ENCODE assay signal across 38 cellular contexts in the genomic region with DNA sequence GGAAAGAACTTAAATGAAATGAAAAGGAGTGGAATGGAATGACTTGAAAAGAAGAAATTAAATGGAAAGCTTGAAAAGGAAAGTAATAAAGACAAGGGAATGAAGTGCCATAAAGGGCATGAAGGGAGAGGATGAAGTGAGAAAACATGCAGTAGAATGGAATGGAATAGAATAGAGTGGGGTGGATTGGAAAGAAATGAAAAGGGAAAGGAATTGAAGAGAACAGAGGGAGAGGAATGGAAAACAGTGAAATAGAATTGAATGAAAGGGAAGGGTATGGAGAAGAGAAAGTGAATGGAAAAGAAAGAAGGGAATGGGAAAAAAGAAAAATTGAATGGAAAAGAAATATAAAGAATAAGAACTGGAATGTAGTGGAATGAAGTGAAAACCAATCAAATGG. TPM values are rescaled to one million over a fixed set of nuclear protein-coding genes. Genes with fewer than 3 reads are reported as not detected.
"Had no signal": no experiment of that assay in that cellular context is flagged by ENCODE, and none has a peak within 500 bp of the region (broad histone marks: within the 10 kb centered on the region; RNA-seq: fewer than 3 reads in every experiment).

No MANE protein-coding gene starts in this region.

- H3K4me1 ChIP-seq: adrenal gland, body of pancreas, breast epithelium had no signal

- DNase-seq: activated B cell treated with CpG ODN at 0.5 μM for 24 hours; activated CD4-positive, alpha-beta memory T cell treated with anti-CD3 and anti-CD28 coated beads for 36 hours; activated CD4-positive, alpha-beta T cell treated with anti-CD3 and anti-CD28 coated beads for 4 hours; activated CD4-positive, alpha-beta T cell treated with anti-CD3 and anti-CD28 coated beads, Interleukin-2, amount 10 ng/mL, durations not matched to agents 24 days and 14 days; activated CD4-positive, alpha-beta T cell treated with anti-CD3 and anti-CD28 coated beads, Interleukin-2, amount 50 U/mL, for 1 hour; activated CD4-positive, alpha-beta T cell treated with anti-CD3 and anti-CD28 coated beads, Interleukin-2, amount 50 U/mL, for 4 hours; activated CD4-positive, CD25-positive, alpha-beta regulatory T cell treated with anti-CD3 and anti-CD28 coated beads, Interleukin-2, amount 50 U/mL, for 72 hours; activated CD8-positive, alpha-beta memory T cell treated with anti-CD3 and anti-CD28 coated beads, Interleukin-2, amount 50 U/mL, for 4 hours; activated effector memory CD4-positive, alpha-beta T cell treated with anti-CD3 and anti-CD28 coated beads, Interleukin-2, amount 50 U/mL, for 16 hours; activated gamma-delta T cell treated with Interleukin-2 at 50 U/mL for 16 hours; activated naive CD4-positive, alpha-beta T cell; activated naive CD4-positive, alpha-beta T cell treated with anti-CD3 and anti-CD28 coated beads for 36 hours; activated naive CD4-positive, alpha-beta T cell treated with anti-CD3 and anti-CD28 coated beads, Interleukin-2, amount 50 U/mL, for 16 hours; activated naive CD8-positive, alpha-beta T cell treated with anti-CD3 and anti-CD28 coated beads for 36 hours; activated T-cell treated with anti-CD3 and anti-CD28 coated beads for 4 hours; activated T-cell treated with anti-CD3 and anti-CD28 coated beads, Interleukin-2, amount 50 U/mL, for 1 hour; activated T-cell treated with anti-CD3 and anti-CD28 coated beads, Interleukin-2, amount 50 U/mL, for 4 hours; activated T-cell treated with anti-CD3 and anti-CD28 coated beads, Interleukin-2, amount 50 U/mL, for 72 hours; adrenal gland; amniotic stem cell; aorta; body of pancreas; brain microvascular endothelial cell; central memory CD4-positive, alpha-beta T cell; T-helper 1 cell; T-helper 2 cell; T-helper 9 cell had no signal

- H3K4me1 Mint-ChIP-seq: activated B cell treated with CpG ODN at 0.5 μM for 24 hours; activated CD4-positive, alpha-beta T cell treated with anti-CD3 and anti-CD28 coated beads, Interleukin-2, amount 10 ng/mL, durations not matched to agents 24 days and 14 days; activated T-helper 17 cell treated with anti-CD3 and anti-CD28 coated beads, Interleukin-2, amount 50 U/mL, for 72 hours had no signal

- H3K27me3 ChIP-seq: brain microvascular endothelial cell had no signal

- H3K4me3 ChIP-seq: adrenal gland, body of pancreas, breast epithelium had no signal

- H3K27ac Mint-ChIP-seq: activated B cell treated with CpG ODN at 0.5 μM for 24 hours; activated CD4-positive, alpha-beta memory T cell treated with anti-CD3 and anti-CD28 coated beads for 36 hours; activated CD4-positive, alpha-beta T cell treated with anti-CD3 and anti-CD28 coated beads, Interleukin-2, amount 10 ng/mL, durations not matched to agents 24 days and 14 days; activated naive CD4-positive, alpha-beta T cell treated with anti-CD3 and anti-CD28 coated beads for 36 hours; activated naive CD4-positive, alpha-beta T cell treated with anti-CD3 and anti-CD28 coated beads, Interleukin-2, amount 50 U/mL, for 72 hours; activated naive CD8-positive, alpha-beta T cell treated with anti-CD3 and anti-CD28 coated beads for 36 hours; activated T-cell treated with anti-CD3 and anti-CD28 coated beads, Interleukin-2, amount 50 U/mL, for 72 hours; activated T-helper 1 cell treated with anti-CD3 and anti-CD28 coated beads, Interleukin-12 subunit alpha, Interleukin-12 subunit beta, Interleukin-2, Interleukin-4 antibody, amounts not matched to agents 30 ng/mL and 10 ng/mL and 1 ng/mL, durations not matched to agents 14 hours and 24 hours and 36 hours; activated T-helper 17 cell treated with anti-CD3 and anti-CD28 coated beads, Interleukin-2, amount 50 U/mL, for 72 hours; T-helper 1 cell treated with Interleukin-12 subunit alpha and Interleukin-12 subunit beta and Interleukin-4 antibody, amounts not matched to agents 30 μg/mL and 1 μg/mL, for 36 hours; T-helper 2 cell treated with Interferon-gamma antibody and Interleukin-4, amounts not matched to agents 5 μg/mL and 100 μg/mL, for 36 hours had no signal

- ATAC-seq: activated naive CD4-positive, alpha-beta T cell treated with anti-CD3 and anti-CD28 coated beads, Interleukin-2, amount 50 U/mL, for 72 hours; activated T-cell treated with anti-CD3 and anti-CD28 coated beads, Interleukin-2, amount 50 U/mL, for 4 hours; activated T-cell treated with anti-CD3 and anti-CD28 coated beads, Interleukin-2, amount 50 U/mL, for 72 hours; activated T-helper 17 cell treated with anti-CD3 and anti-CD28 coated beads, Interleukin-2, amount 50 U/mL, for 72 hours; body of pancreas had no signal

- H3K27ac ChIP-seq: adrenal gland, body of pancreas, brain microvascular endothelial cell, breast epithelium, VCaP had no signal

- H3K4me3 Mint-ChIP-seq: activated B cell treated with CpG ODN at 0.5 μM for 24 hours; activated CD4-positive, alpha-beta memory T cell treated with anti-CD3 and anti-CD28 coated beads for 36 hours; activated CD4-positive, alpha-beta T cell treated with anti-CD3 and anti-CD28 coated beads, Interleukin-2, amount 10 ng/mL, durations not matched to agents 24 days and 14 days; activated naive CD4-positive, alpha-beta T cell treated with anti-CD3 and anti-CD28 coated beads for 36 hours; activated naive CD8-positive, alpha-beta T cell treated with anti-CD3 and anti-CD28 coated beads for 36 hours; activated T-cell treated with anti-CD3 and anti-CD28 coated beads, Interleukin-2, amount 50 U/mL, for 4 hours; activated T-cell treated with anti-CD3 and anti-CD28 coated beads, Interleukin-2, amount 50 U/mL, for 72 hours; activated T-helper 1 cell treated with anti-CD3 and anti-CD28 coated beads, Interleukin-12 subunit alpha, Interleukin-12 subunit beta, Interleukin-2, Interleukin-4 antibody, amounts not matched to agents 30 ng/mL and 10 ng/mL and 1 ng/mL, durations not matched to agents 14 hours and 24 hours and 36 hours; activated T-helper 17 cell treated with anti-CD3 and anti-CD28 coated beads, Interleukin-2, amount 50 U/mL, for 72 hours; T-helper 1 cell treated with Interleukin-12 subunit alpha and Interleukin-12 subunit beta and Interleukin-4 antibody, amounts not matched to agents 30 μg/mL and 1 μg/mL, for 36 hours; T-helper 2 cell treated with Interferon-gamma antibody and Interleukin-4, amounts not matched to agents 5 μg/mL and 100 μg/mL, for 36 hours had no signal

- H3K27me3 Mint-ChIP-seq: activated CD4-positive, alpha-beta T cell treated with anti-CD3 and anti-CD28 coated beads, Interleukin-2, amount 10 ng/mL, durations not matched to agents 24 days and 14 days had no signal

- H3K9me3 ChIP-seq: adrenal gland had no signal

- H3K36me3 ChIP-seq: adrenal gland, brain microvascular endothelial cell, breast epithelium had no signal

RNA-seq across cellular contexts. Expression of gene CEACAM20, which starts 20.0 kb away (rescaled TPM):
- total RNA-seq: activated B cell treated with CpG ODN at 0.5 μM for 24 hours; activated CD4-positive, alpha-beta memory T cell treated with anti-CD3 and anti-CD28 coated beads for 36 hours; activated CD4-positive, alpha-beta T cell treated with anti-CD3 and anti-CD28 coated beads, Interleukin-2, amount 10 ng/mL, durations not matched to agents 24 days and 14 days; activated CD8-positive, alpha-beta memory T cell treated with anti-CD3 and anti-CD28 coated beads for 36 hours; activated naive CD4-positive, alpha-beta T cell treated with anti-CD3 and anti-CD28 coated beads for 36 hours; activated naive CD4-positive, alpha-beta T cell treated with anti-CD3 and anti-CD28 coated beads, Interleukin-2, amount 50 U/mL, for 72 hours; activated naive CD8-positive, alpha-beta T cell treated with anti-CD3 and anti-CD28 coated beads for 36 hours; activated T-cell treated with anti-CD3 and anti-CD28 coated beads, Interleukin-2, amount 50 U/mL, for 4 hours; activated T-cell treated with anti-CD3 and anti-CD28 coated beads, Interleukin-2, amount 50 U/mL, for 72 hours; activated T-helper 1 cell treated with anti-CD3 and anti-CD28 coated beads, Interleukin-12 subunit alpha, Interleukin-12 subunit beta, Interleukin-2, Interleukin-4 antibody, amounts not matched to agents 30 ng/mL and 10 ng/mL and 1 ng/mL, durations not matched to agents 14 hours and 24 hours and 36 hours; activated T-helper 17 cell treated with anti-CD3 and anti-CD28 coated beads, Interleukin-2, amount 50 U/mL, for 72 hours; aorta; astrocyte; body of pancreas; cardiac septum; cerebellum had no signal
